Comparison of ENCODE assay signal across 20 cellular contexts in the genomic region with DNA sequence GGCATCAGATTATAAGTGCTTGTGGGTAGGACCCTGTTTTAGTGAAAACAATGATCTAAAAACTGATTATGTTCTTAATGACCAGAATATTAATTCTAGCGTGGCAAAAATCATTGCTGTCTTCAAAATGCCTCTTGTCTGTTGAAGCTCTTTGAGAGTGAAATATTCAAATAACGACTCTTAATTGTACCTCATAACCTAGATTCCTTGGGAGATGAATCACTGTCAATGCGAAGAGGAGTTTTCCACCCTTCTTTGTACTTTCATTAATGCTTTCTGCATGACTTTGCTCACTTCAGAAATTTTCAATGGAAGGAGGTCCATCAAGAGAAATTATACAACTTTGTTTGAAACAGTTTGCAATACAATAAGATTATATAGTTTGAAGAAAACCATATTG.
"Had no signal": no experiment of that assay in that cellular context is flagged by ENCODE, and none has a peak within 500 bp of the region (broad histone marks: within the 10 kb centered on the region; RNA-seq: fewer than 3 reads in every experiment).

No MANE protein-coding gene starts in this region.

- H3K4me3 ChIP-seq: adrenal gland, ovary, psoas muscle, thyroid gland had no signal

- H3K27ac ChIP-seq: adrenal gland, ovary, psoas muscle, thyroid gland had no signal

- ATAC-seq: activated T-helper 17 cell treated with anti-CD3 and anti-CD28 coated beads, Interleukin-2, amount 50 U/mL, for 72 hours; left ventricle myocardium superior; natural killer cell; psoas muscle; right cardiac atrium; WTC11 had no signal

- H3K4me1 ChIP-seq: adrenal gland, psoas muscle, thyroid gland had no signal

- H3K9me3 ChIP-seq: adrenal gland, ovary, psoas muscle, thyroid gland had no signal

- H3K27me3 ChIP-seq: adrenal gland, ovary, thyroid gland had no signal

- DNase-seq: activated CD8-positive, alpha-beta memory T cell treated with anti-CD3 and anti-CD28 coated beads for 24 hours; activated CD8-positive, alpha-beta memory T cell treated with anti-CD3 and anti-CD28 coated beads, Interleukin-2, amount 50 U/mL, for 4 hours; activated naive CD4-positive, alpha-beta T cell; activated T-cell treated with anti-CD3 and anti-CD28 coated beads, Interleukin-2, amount 50 U/mL, for 24 hours; adrenal gland; cortex of kidney; erythroblast; foreskin melanocyte; left ventricle myocardium superior; midbrain; natural killer cell; ovary; psoas muscle; right cardiac atrium; stimulated activated CD4-positive, alpha-beta T cell treated with anti-CD3 and anti-CD28 coated beads, Interleukin-12 subunit alpha, Interleukin-12 subunit beta, amount 100 ng/mL, for 4 hours; substantia nigra; T-helper 9 cell; thyroid gland had no signal

- H3K36me3 ChIP-seq: adrenal gland, ovary, thyroid gland had no signal
